In the genomic region with DNA sequence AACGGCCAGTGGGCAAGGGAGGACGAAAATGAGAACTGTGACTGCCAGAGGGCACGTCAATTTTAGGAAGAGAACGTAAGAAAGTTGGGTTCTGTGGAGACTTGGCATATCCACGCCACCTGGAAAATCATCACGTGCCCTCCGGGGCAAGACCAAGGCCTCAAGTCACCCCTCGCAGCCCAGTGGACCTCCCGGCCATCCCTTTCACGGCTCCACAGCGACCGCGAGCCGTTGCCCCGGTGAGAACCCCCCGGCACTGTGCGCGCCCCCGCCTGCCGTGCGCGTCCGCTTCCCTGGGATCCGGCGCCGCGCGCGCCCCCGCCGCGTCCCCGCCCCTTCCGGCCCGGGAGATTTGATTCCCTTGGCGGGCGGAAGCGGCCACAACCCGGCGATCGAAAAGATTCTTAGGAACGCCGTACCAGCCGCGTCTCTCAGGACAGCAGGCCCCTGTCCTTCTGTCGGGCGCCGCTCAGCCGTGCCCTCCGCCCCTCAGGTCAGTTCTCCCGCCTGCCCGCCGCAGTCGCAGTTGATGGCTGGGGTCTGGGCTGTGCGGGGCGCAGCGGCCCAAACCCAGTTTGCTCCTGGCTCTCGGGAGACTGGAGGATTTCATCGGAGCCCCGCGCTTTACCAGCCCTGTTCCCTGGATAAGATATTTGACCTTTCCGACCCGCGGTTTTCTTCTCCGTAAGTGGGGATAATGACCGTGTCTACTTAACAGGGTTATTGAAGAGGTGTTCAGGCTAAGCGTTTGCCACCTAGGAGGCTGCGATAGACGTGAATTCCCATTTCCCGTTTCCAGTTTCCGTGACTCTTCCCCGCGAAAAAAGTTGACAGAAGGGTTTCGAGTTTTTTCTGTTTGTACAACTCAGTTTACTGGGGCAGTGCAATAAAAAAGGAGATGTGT, we compare ENCODE assay signal across 8 cellular contexts. TPM values are rescaled to one million over a fixed set of nuclear protein-coding genes. Genes with fewer than 3 reads are reported as not detected.
DNase-seq lines count a peak whose midpoint lies in the region; ATAC-seq and TF ChIP-seq lines count a peak whose summit lies in the region.

A gene (plus strand): TSS at position 381 of the 904 bp plus-strand sequence. CDS start 8,787 bp downstream, outside the sequence.

- H3K4me1 ChIP-seq in ACC112 (ENCODE audit: control insufficient read depth, insufficient read depth, low read length, unreplicated experiment) (peaks cover 28% of the 10 kb centered on the region), colonic mucosa (no peaks in the 10 kb centered on the region)

- H3K27me3 ChIP-seq in ACC112 (ENCODE audit: insufficient read depth, low read length) (no peaks in the 10 kb centered on the region), colonic mucosa (no peaks in the 10 kb centered on the region)

- H3K27ac ChIP-seq in ACC112 (ENCODE audit: low read depth, low read length) (peak within 1 kb of the TSS; percentile 53), colonic mucosa (peak within 1 kb of the TSS; percentile 30)

- ATAC-seq in HG03139 (IDR thresholded peaks at IDR 0.05; ENCODE audit: unreplicated experiment) (peak; percentile 75), left colon (peak; percentile 97)

- peak within 1 kb of the TSS; percentile 31 for H2AFZ ChIP-seq in ACC112 (ENCODE audit: low read length, unreplicated experiment)

- H3K79me2 ChIP-seq in ACC112 (ENCODE audit: control insufficient read depth, insufficient read depth, low read length, unreplicated experiment): peaks cover 51% of the 10 kb centered on the region

- DNase-seq in NCI-H510A (lab: John Stamatoyannopoulos, UW) (peak; percentile 50), colonic mucosa (peak; percentile 90), left colon (peak; percentile 71 to 89)
- peak; percentile 91 for DNase-seq in activated CD4-positive, alpha-beta T cell treated with anti-CD3 and anti-CD28 coated beads for 48 hours
- DNase-seq in stimulated activated CD4-positive, alpha-beta T cell treated with anti-CD3 and anti-CD28 coated beads, Interleukin-1b, Interleukin-23, amount 100 ng/mL, for 24 hours (ENCODE audit: low read depth in 4 of 4, low spot score in 1 of 4): peak; percentile 65 to 85 (median 76)

- peak; percentile 90 for TF ChIP-seq POLR2A in GM18526 (IDR thresholded peaks at IDR 0.05; ENCODE audit: extremely low read depth, insufficient read length)

- H3K36me3 ChIP-seq in ACC112 (ENCODE audit: insufficient read depth, low read length): peaks cover 2% of the 10 kb centered on the region; the same call in 1 of the 2 replicates
- H3K36me3 ChIP-seq in colonic mucosa: no peaks in the 10 kb centered on the region

- H3K4me3 ChIP-seq in ACC112 (ENCODE audit: low read depth, low read length) (peak within 1 kb of the TSS; percentile 87), colonic mucosa (peak within 1 kb of the TSS; percentile 79)

- no peak for TF ChIP-seq CTCF in colonic mucosa (IDR thresholded peaks at IDR 0.05)

- intact Hi-C loops in colonic mucosa (cut with DNase I) (no loop called here), left colon (cut with DNase I, micrococcal nuclease) (no loop called here)

- no peaks in the 10 kb centered on the region for H3K9me3 ChIP-seq in colonic mucosa

- H3K9ac ChIP-seq in colonic mucosa (ENCODE audit: low read depth in 2 of 2, low read length in 2 of 2): peak within 1 kb of the TSS; percentile 74 to 82

RNA-seq across cellular contexts. Expression of the gene that starts here (rescaled TPM):
- total RNA-seq in colonic mucosa (10 to 100 TPM; 11.9 to 39.8 TPM), left colon (1 to 10 TPM; 5.2 to 9.9 TPM)

Comparison
In these comparisons a context has a peak if more than half of its experiments do, and no peak if none do; other contexts are left out.
1. Peak in every context shown above with its lines: DNase-seq, ATAC-seq, H3K4me3 ChIP-seq and H3K27ac ChIP-seq.